In the genomic region with DNA sequence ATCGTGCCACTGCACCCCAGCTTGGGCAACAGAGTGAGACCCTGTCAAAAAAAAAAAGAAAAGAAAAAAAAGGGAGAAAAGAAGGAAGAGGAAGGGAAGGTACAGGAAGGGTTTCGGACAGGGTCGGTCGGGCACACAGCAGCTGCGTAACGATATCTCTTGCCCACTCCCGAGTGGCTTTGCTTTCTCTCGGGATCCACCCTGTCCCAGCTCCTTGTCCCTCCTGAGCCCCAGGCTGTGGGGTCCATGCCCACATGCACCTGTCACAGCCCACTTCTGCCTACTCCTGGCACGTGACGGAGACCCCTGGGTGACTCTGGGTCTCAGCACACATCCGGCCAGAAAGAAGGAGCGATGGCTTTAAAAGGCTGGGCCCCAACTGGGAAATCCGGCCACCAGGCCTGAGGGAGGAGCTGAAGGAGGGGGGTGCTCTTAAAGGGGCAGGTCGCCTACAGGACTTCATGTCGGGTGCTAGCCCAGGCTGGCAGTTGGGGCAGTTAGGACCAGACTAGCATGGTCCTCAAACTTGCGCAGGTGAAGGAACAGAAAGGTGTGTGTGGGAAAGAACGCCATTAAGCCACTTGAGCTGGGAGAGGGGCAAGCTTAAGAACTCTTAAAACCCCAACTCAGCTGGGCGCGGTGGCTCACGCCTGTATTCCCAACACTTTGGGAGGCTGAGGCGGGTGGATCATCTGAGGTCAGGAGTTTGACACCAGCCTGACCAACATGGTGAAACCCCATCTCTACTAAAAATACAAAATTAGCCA, we compare ENCODE assay signal across 8 cellular contexts. TPM values are rescaled to one million over a fixed set of nuclear protein-coding genes. Genes with fewer than 3 reads are reported as not detected.
DNase-seq lines count a peak whose midpoint lies in the region; ATAC-seq, FAIRE-seq and TF ChIP-seq lines count a peak whose summit lies in the region.

A gene with protein sequence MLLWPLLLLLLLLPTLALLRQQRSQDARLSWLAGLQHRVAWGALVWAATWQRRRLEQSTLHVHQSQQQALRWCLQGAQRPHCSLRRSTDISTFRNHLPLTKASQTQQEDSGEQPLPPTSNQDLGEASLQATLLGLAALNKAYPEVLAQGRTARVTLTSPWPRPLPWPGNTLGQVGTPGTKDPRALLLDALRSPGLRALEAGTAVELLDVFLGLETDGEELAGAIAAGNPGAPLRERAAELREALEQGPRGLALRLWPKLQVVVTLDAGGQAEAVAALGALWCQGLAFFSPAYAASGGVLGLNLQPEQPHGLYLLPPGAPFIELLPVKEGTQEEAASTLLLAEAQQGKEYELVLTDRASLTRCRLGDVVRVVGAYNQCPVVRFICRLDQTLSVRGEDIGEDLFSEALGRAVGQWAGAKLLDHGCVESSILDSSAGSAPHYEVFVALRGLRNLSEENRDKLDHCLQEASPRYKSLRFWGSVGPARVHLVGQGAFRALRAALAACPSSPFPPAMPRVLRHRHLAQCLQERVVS (minus strand): TSS at position 362 of the 767 bp plus-strand sequence. CDS start 913 bp downstream, outside the sequence.

- H3K4me1 ChIP-seq in A549, result peaks cover 8% of the 10 kb centered on the region; the same call in 2 of the 3 replicates
- peaks cover 4% of the 10 kb centered on the region for H3K4me1 ChIP-seq in colonic mucosa

- FAIRE-seq in A549 (lab: Jason Lieb, UNC), result peak; percentile 61

- intact Hi-C loops in activated CD4-positive, alpha-beta T cell treated with anti-CD3 and anti-CD28 coated beads for 36 hours (cut with DNase I, micrococcal nuclease), result loop anchor here (1.0 kb wide), 2 partner anchors 10 to 39 kb away; no protein-coding TSS in a partner anchor
- intact Hi-C loops in colonic mucosa (cut with DNase I), result no loop called here

- H3K36me3 Mint-ChIP-seq in activated CD4-positive, alpha-beta T cell treated with anti-CD3 and anti-CD28 coated beads for 36 hours (ENCODE audit: low read depth), result peaks cover 4% of the 10 kb centered on the region

- POLR2A ChIA-PET in A549 (lab: Yijun Ruan, JAX), result interaction anchor here (0.6 kb wide), 1 partner anchor 186 kb away, joined by 3 read pairs; no protein-coding TSS in a partner anchor
- POLR2A ChIA-PET in activated CD4-positive, alpha-beta T cell treated with anti-CD3 and anti-CD28 coated beads for 36 hours (lab: Charles Lee), result interaction anchor here (0.5 to 1.4 kb wide), 6 partner anchors 10 to 195 kb away, joined by 3 to 11 read pairs (median 4); a partner anchor contains a TSS

- H3K4me3 Mint-ChIP-seq in activated CD4-positive, alpha-beta T cell treated with anti-CD3 and anti-CD28 coated beads for 36 hours, result peak within 1 kb of the TSS; percentile 91

- peak within 1 kb of the TSS; percentile 94 for H3K27ac Mint-ChIP-seq in activated CD4-positive, alpha-beta T cell treated with anti-CD3 and anti-CD28 coated beads for 36 hours

- H3K4me1 Mint-ChIP-seq in activated CD4-positive, alpha-beta T cell treated with anti-CD3 and anti-CD28 coated beads for 36 hours, result peaks cover 15% of the 10 kb centered on the region

- no peaks in the 10 kb centered on the region for H3K9me3 Mint-ChIP-seq in activated CD4-positive, alpha-beta T cell treated with anti-CD3 and anti-CD28 coated beads for 36 hours (ENCODE audit: low read depth)

- no peaks in the 10 kb centered on the region for H3K27me3 ChIP-seq in colonic mucosa

- H3K9ac ChIP-seq in colonic mucosa (ENCODE audit: low read depth in 2 of 2, low read length in 2 of 2), result peak within 1 kb of the TSS; percentile 76 to 86

- H3K36me3 ChIP-seq in colonic mucosa, result no peaks in the 10 kb centered on the region

- H3K4me2 ChIP-seq in A549, result peak within 1 kb of the TSS; percentile 88

- DNase-seq in A549 (ENCODE audit: low read depth in 1 of 2, low spot score in 1 of 2), result peak; percentile 83 to 92
- DNase-seq in NCI-H510A treated with DMSO at 0.1 percent for 48 hours (lab: John Stamatoyannopoulos, UW), result peak; percentile 83
- DNase-seq in activated CD4-positive, alpha-beta T cell treated with anti-CD3 and anti-CD28 coated beads for 36 hours, result peak; percentile 88
- peak; percentile 95 for DNase-seq in colonic mucosa
- DNase-seq in left lobe of liver (ENCODE audit: low spot score), result peak; percentile 88
- DNase-seq in stimulated activated CD4-positive, alpha-beta T cell treated with anti-CD3 and anti-CD28 coated beads, Interleukin-2, amount 100 ng/mL, for 24 hours, result peak; percentile 79 to 81

- 21% methylated on average over 21 of the region's 21 CpGs for WGBS in A549 (ENCODE audit: missing lambda C conversion rate)

- peak within 1 kb of the TSS; percentile 91 to 94 for H3K27ac ChIP-seq in A549
- H3K27ac ChIP-seq in colonic mucosa, result peak within 1 kb of the TSS; percentile 62

- TF ChIP-seq RAD21 in A549 (conservative IDR thresholded peaks at IDR 0.05 in 1 of 2, IDR thresholded peaks at IDR 0.05 in 1 of 2), result no peak

- H3K4me3 ChIP-seq in A549 (peak within 1 kb of the TSS; percentile 79), colonic mucosa (peak within 1 kb of the TSS; percentile 80)

- peak; percentile 56 for TF ChIP-seq POLR2A in A549 (IDR thresholded peaks at IDR 0.05; ENCODE audit: low read length)

- TF ChIP-seq CTCF in A549 (IDR thresholded peaks at IDR 0.05), result no peak
- no peak for TF ChIP-seq CTCF in colonic mucosa (IDR thresholded peaks at IDR 0.05)

- no peak for TF ChIP-seq EP300 in A549 (IDR thresholded peaks at IDR 0.05)

- H3K27me3 Mint-ChIP-seq in activated CD4-positive, alpha-beta T cell treated with anti-CD3 and anti-CD28 coated beads for 36 hours, result no peaks in the 10 kb centered on the region

- CTCF ChIA-PET in A549 (lab: Yijun Ruan, JAX), result interaction anchor here (0.6 to 6.7 kb wide), 16 partner anchors 8 to 331 kb away, joined by 3 to 76 read pairs (median 4); a partner anchor contains a TSS
- CTCF ChIA-PET in activated CD4-positive, alpha-beta T cell treated with anti-CD3 and anti-CD28 coated beads for 36 hours (lab: Charles Lee), result interaction anchor here (0.6 to 3.5 kb wide), 18 partner anchors 8 to 384 kb away, joined by 3 to 17 read pairs (median 4); a partner anchor contains a TSS

- peak; percentile 97 for ATAC-seq in A549
- peak; percentile 91 for ATAC-seq in GM18867 (IDR thresholded peaks at IDR 0.05; ENCODE audit: unreplicated experiment)
- ATAC-seq in HG03135 (IDR thresholded peaks at IDR 0.05; ENCODE audit: unreplicated experiment), result peak; percentile 73
- peak; percentile 98 for ATAC-seq in activated CD4-positive, alpha-beta T cell treated with anti-CD3 and anti-CD28 coated beads for 36 hours
- ATAC-seq in left lobe of liver, result peak; percentile 98

- no peaks in the 10 kb centered on the region for H3K9me3 ChIP-seq in A549
- no peaks in the 10 kb centered on the region for H3K9me3 ChIP-seq in colonic mucosa

TF ChIP-seq in A549, 52 proteins besides CTCF, POLR2A, EP300 and RAD21:
- peak in 1 of 2 experiments; percentile 55; a peak in 1 of 5 replicates for TF ChIP-seq JUN (IDR thresholded peaks at IDR 0.05)
- TF ChIP-seq, protein P1, sequence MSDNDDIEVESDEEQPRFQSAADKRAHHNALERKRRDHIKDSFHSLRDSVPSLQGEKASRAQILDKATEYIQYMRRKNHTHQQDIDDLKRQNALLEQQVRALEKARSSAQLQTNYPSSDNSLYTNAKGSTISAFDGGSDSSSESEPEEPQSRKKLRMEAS (IDR thresholded peaks at IDR 0.05), result peak; percentile 95
- TF ChIP-seq, protein P2, sequence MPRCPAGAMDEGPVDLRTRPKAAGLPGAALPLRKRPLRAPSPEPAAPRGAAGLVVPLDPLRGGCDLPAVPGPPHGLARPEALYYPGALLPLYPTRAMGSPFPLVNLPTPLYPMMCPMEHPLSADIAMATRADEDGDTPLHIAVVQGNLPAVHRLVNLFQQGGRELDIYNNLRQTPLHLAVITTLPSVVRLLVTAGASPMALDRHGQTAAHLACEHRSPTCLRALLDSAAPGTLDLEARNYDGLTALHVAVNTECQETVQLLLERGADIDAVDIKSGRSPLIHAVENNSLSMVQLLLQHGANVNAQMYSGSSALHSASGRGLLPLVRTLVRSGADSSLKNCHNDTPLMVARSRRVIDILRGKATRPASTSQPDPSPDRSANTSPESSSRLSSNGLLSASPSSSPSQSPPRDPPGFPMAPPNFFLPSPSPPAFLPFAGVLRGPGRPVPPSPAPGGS (IDR thresholded peaks at IDR 0.05), result 0 out of 3 replicates have a peak, but pooled peaks have one; percentile 23
- no peak for TF ChIP-seq EHMT2 (IDR thresholded peaks at IDR 0.05; ENCODE audit: low read depth)
- no peak for TF ChIP-seq HEYL (CRISPR knock-in tag; IDR thresholded peaks at IDR 0.05)
- TF ChIP-seq RNF2 (IDR thresholded peaks at IDR 0.05; ENCODE audit: borderline replicate concordance, low read depth), result no peak
- no peak for TF ChIP-seq TP53 (CRISPR knock-in tag; IDR thresholded peaks at IDR 0.05)
- TF ChIP-seq, protein P3, sequence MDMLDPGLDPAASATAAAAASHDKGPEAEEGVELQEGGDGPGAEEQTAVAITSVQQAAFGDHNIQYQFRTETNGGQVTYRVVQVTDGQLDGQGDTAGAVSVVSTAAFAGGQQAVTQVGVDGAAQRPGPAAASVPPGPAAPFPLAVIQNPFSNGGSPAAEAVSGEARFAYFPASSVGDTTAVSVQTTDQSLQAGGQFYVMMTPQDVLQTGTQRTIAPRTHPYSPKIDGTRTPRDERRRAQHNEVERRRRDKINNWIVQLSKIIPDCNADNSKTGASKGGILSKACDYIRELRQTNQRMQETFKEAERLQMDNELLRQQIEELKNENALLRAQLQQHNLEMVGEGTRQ (IDR thresholded peaks at IDR 0.05), result peak; percentile 61

RNA-seq across cellular contexts. Expression of the gene that starts here (rescaled TPM):
- polyA plus RNA-seq in A549 (2011; rRNA removed), result 12.3 and 14.2 TPM in 2 replicates
- polyA plus RNA-seq in A549 (2012; cell fraction: cytosol; rRNA removed), result 10.2 and 15.0 TPM in 2 replicates
- 32.5 and 54.6 TPM in 2 replicates for polyA plus RNA-seq in A549 (2012; cell fraction: nucleus; rRNA removed)
- polyA plus RNA-seq in A549 (2017; fragmentation: RNase III; extraction: RNeasy Plus Mini Kit Qiagen cat#74134 plus additional on column Dnase treatment), result 19.4 to 25.7 TPM (median 23.4 TPM) in 3 replicates
- 13.2 and 13.7 TPM in 2 replicates for polyA minus RNA-seq in A549 (2011; rRNA and poly(A)+ RNA removed)
- total RNA-seq in activated CD4-positive, alpha-beta T cell treated with anti-CD3 and anti-CD28 coated beads for 36 hours, result 10 to 100 TPM; 11.3 to 15.5 TPM
- total RNA-seq in colonic mucosa, result 10 to 100 TPM; 20.6 to 23.0 TPM
- 15.7 TPM for total RNA-seq in left lobe of liver

Comparison
In these comparisons a context has a peak if more than half of its experiments do, and no peak if none do; other contexts are left out.
1. Peak in every context shown above with its lines: DNase-seq, ATAC-seq, H3K4me3 ChIP-seq and H3K27ac ChIP-seq.